9 cellular contexts compared by ENCODE assay signal in genomic region chr2:152406119-152406835, GRCh38.
A peak's percentile ranks its signal among the peaks of the same experiment; 100 is the strongest.
DNase-seq lines count a peak whose midpoint lies in the region; ATAC-seq, FAIRE-seq and TF ChIP-seq lines count a peak whose summit lies in the region.
"Had no signal": no experiment of that assay in that cellular context is flagged by ENCODE, and none has a peak within 500 bp of the region (broad histone marks: within the 10 kb centered on the region; RNA-seq: fewer than 3 reads in every experiment).

No MANE protein-coding gene starts in this region.

- no peak overlapping the region for H3K18ac ChIP-seq in IMR-90 (ENCODE audit: low read depth, low read length)

- in situ Hi-C loops in IMR-90 (cut with MboI; ENCODE audit: low sequenced_read_pairs), result no loop called here

- POLR2A ChIA-PET in IMR-90 (lab: Charles Lee; ENCODE audit: unreplicated experiment), result no interaction called here

- no peak overlapping the region for H4K91ac ChIP-seq in IMR-90 (ENCODE audit: insufficient read depth, low read depth, low read length)

- H3K4me3 Mint-ChIP-seq in mesothelial cell of epicardium, result no peak overlapping the region

- FAIRE-seq in GM12892 (lab: Jason Lieb, UNC), result peak; percentile 56
- FAIRE-seq in urothelium cell line (lab: Jason Lieb, UNC), result no peak

- 0 out of 4 replicates have a peak overlapping the region, but pooled peaks of 1 of the 2 experiments have one; percentile 10 for H4K8ac ChIP-seq in IMR-90 (ENCODE audit: low read depth in 2 of 2, low read length in 2 of 2)

- H2BK15ac ChIP-seq in IMR-90 (ENCODE audit: low read depth, low read length), result 0 out of 3 replicates have a peak overlapping the region, but pooled peaks have one; percentile 55

- H3K36me3 ChIP-seq in IMR-90 (ENCODE audit: control insufficient read depth, insufficient read depth, low read length), result no peaks in the 10 kb centered on the region

- no peak overlapping the region for H3K4me3 ChIP-seq in IMR-90 (ENCODE audit: insufficient read depth, low read depth, low read length)

- peaks cover 43 to 63% of the 10 kb centered on the region in 2 experiments for H3K79me1 ChIP-seq in IMR-90 (ENCODE audit: low read depth in 1 of 2, low read length in 2 of 2)

- H3K36me3 Mint-ChIP-seq in mesothelial cell of epicardium, result no peaks in the 10 kb centered on the region

- no TSS peak for BruUV-seq in IMR-90 (replicated peaks; lab: Mats Ljungman, UMichigan)

- H3K4me1 ChIP-seq in IMR-90 (ENCODE audit: control insufficient read depth, insufficient read depth, low read length), result peaks cover 8% of the 10 kb centered on the region; the same call in 1 of the 2 replicates

- dilution Hi-C loops in IMR-90 (cut with HindIII; ENCODE audit: low sequenced_read_pairs, unreplicated experiment), result no loop called here

- H3K27me3 ChIP-seq in IMR-90 (ENCODE audit: control insufficient read depth, insufficient read depth, low read length), result no peaks in the 10 kb centered on the region

- no peaks in the 10 kb centered on the region for H4K20me1 ChIP-seq in IMR-90 (ENCODE audit: insufficient read depth, low read length)

- no peak overlapping the region for H3K27ac ChIP-seq in IMR-90 (ENCODE audit: insufficient read depth, low read length)

- no peaks in the 10 kb centered on the region for H3K9me3 ChIP-seq in IMR-90 (ENCODE audit: control insufficient read depth, insufficient read depth, low read length)

- H2AK9ac ChIP-seq in IMR-90 (replicated peaks; ENCODE audit: low read depth, low read length, poor library complexity), result no peak overlapping the region

- no peak for TF ChIP-seq RAD21 in IMR-90 (IDR thresholded peaks at IDR 0.05; ENCODE audit: low read length)

- no peak overlapping the region for H3K9ac ChIP-seq in IMR-90 (ENCODE audit: low read depth, low read length)

- intact Hi-C loops in IMR-90 (cut with micrococcal nuclease), result no loop called here

- H3K4ac ChIP-seq in IMR-90 (ENCODE audit: low read depth, low read length), result no peak overlapping the region; the same call in 1 of the 2 replicates

- peaks cover 10% of the 10 kb centered on the region for H3K9me1 ChIP-seq in IMR-90 (ENCODE audit: insufficient read depth, low read length)

- H2BK120ac ChIP-seq in IMR-90 (ENCODE audit: low read depth, low read length), result no peak overlapping the region; the same call in 1 of the 2 replicates

- CTCF ChIA-PET in IMR-90 (lab: Yijun Ruan, JAX), result no interaction called here

- H3K56ac ChIP-seq in IMR-90 (ENCODE audit: extremely low read depth, insufficient read depth, low read length), result no peak overlapping the region; the same call in 1 of the 2 replicates

- H3K4me1 Mint-ChIP-seq in mesothelial cell of epicardium, result peaks cover 68% of the 10 kb centered on the region

- ATAC-seq in GM21529 (IDR thresholded peaks at IDR 0.05; ENCODE audit: unreplicated experiment) (peak; percentile 52), IMR-90 (ENCODE audit: low read depth) (no peak)

- peak overlapping the region; percentile 41; the same call in 1 of the 2 replicates for H3K23ac ChIP-seq in IMR-90 (ENCODE audit: low read depth, low read length)

- no peak overlapping the region for H2BK5ac ChIP-seq in IMR-90 (ENCODE audit: low read depth, low read length, poor library complexity, severe bottlenecking)

- no peak overlapping the region for H3K4me2 ChIP-seq in IMR-90 (ENCODE audit: low read depth, low read length)

- no CpG with 5 or more reads among the region's 2 CpGs for WGBS in IMR-90 (ENCODE audit: extremely low coverage in 2 of 2, insufficient read length in 1 of 2), 2 experiments

- no peak overlapping the region for H2AFZ ChIP-seq in IMR-90 (replicated peaks; ENCODE audit: low read length, poor library complexity)

- H4K5ac ChIP-seq in IMR-90 (ENCODE audit: low read depth, low read length), result no peak overlapping the region

- H2AK5ac ChIP-seq in IMR-90 (ENCODE audit: low read depth, low read length), result no peak overlapping the region

- no peak overlapping the region; the same call in 1 of the 2 replicates for H2BK20ac ChIP-seq in IMR-90 (ENCODE audit: low read depth, low read length)

- H3K9me3 Mint-ChIP-seq in mesothelial cell of epicardium, result no peaks in the 10 kb centered on the region

- TF ChIP-seq POLR2A in GM12892 (IDR thresholded peaks at IDR 0.05; ENCODE audit: low read depth, low read length) (no peak), IMR-90 (IDR thresholded peaks at IDR 0.05; ENCODE audit: low read depth, low read length) (no peak)

- DNase-seq in GM12892 (ENCODE audit: insufficient read length) (no peak), IMR-90 (no peak), mesothelial cell of epicardium (ENCODE audit: low spot score in 2 of 2, unreplicated experiment in 2 of 2) (no peak), T1000 (lab: John Stamatoyannopoulos, UW) (no peak), urothelium cell line (ENCODE audit: low spot score) (no peak), NCI-H524 treated with DMSO at 0.1 percent for 48 hours (lab: John Stamatoyannopoulos, UW) (no peak)
- no peak for DNase-seq in activated naive CD4-positive, alpha-beta T cell (lab: John Stamatoyannopoulos, UW)
- DNase-seq: NCI-H748 treated with DMSO at 0.1 percent for 48 hours had no signal

- H3K27me3 Mint-ChIP-seq in mesothelial cell of epicardium (ENCODE audit: low read depth), result no peaks in the 10 kb centered on the region

- H3K27ac Mint-ChIP-seq in mesothelial cell of epicardium, result peak overlapping the region; percentile 24

- H3K14ac ChIP-seq in IMR-90 (replicated peaks; ENCODE audit: low read depth, low read length), result no peak overlapping the region

- TF ChIP-seq CTCF in IMR-90 (conservative IDR thresholded peaks at IDR 0.05; ENCODE audit: low read depth, low read length), result no peak
- TF ChIP-seq CTCF in mesothelial cell of epicardium (IDR thresholded peaks at IDR 0.05; ENCODE audit: unreplicated experiment), result no peak

TF ChIP-seq in IMR-90, 13 proteins besides CTCF, POLR2A, EP300 and RAD21:
- TF ChIP-seq NFE2L2 (IDR thresholded peaks at IDR 0.05; ENCODE audit: low read depth, low read length) (no peak), MAFK (IDR thresholded peaks at IDR 0.05; ENCODE audit: low read depth, low read length) (no peak), USF2 (IDR thresholded peaks at IDR 0.05; ENCODE audit: low read depth, low read length) (no peak), CEBPB (IDR thresholded peaks at IDR 0.05; ENCODE audit: low read depth, low read length) (no peak), SMC3 (IDR thresholded peaks at IDR 0.05; ENCODE audit: low read depth, low read length) (no peak), FOS (IDR thresholded peaks at IDR 0.05; ENCODE audit: low read depth, low read length) (no peak), MXI1 (IDR thresholded peaks at IDR 0.05; ENCODE audit: borderline replicate concordance, low read depth, low read length) (no peak), ELK1 (IDR thresholded peaks at IDR 0.05; ENCODE audit: borderline replicate concordance, low read depth, low read length) (no peak), RFX5 (IDR thresholded peaks at IDR 0.05; ENCODE audit: low read depth, low read length) (no peak), BHLHE40 (IDR thresholded peaks at IDR 0.05; ENCODE audit: low read depth, low read length) (no peak), MAZ (IDR thresholded peaks at IDR 0.05; ENCODE audit: borderline replicate concordance, low read depth, low read length) (no peak), RCOR1 (IDR thresholded peaks at IDR 0.05; ENCODE audit: insufficient replicate concordance, low read length) (no peak), CHD1 (IDR thresholded peaks at IDR 0.05; ENCODE audit: low read depth, low read length) (no peak)
